In genomic region chr2:161586517-161587167, GRCh38 we compare ENCODE assay signal across 8 cellular contexts. TPM values are rescaled to one million over a fixed set of nuclear protein-coding genes. Genes with fewer than 3 reads are reported as not detected.
DNase-seq lines count a peak whose midpoint lies in the region; ATAC-seq, FAIRE-seq and TF ChIP-seq lines count a peak whose summit lies in the region.

No MANE protein-coding gene starts in this region.

- H4K20me1 ChIP-seq in keratinocyte (ENCODE audit: control insufficient read depth, extremely low read depth, insufficient read depth, low read length): no peaks in the 10 kb centered on the region

- H3K27me3 Mint-ChIP-seq in CD4-positive, CD25-positive, alpha-beta regulatory T cell: peaks cover 17% of the 10 kb centered on the region

- peaks cover 0 to 1% (median 0%) of the 10 kb centered on the region in 7 donors for H3K9me3 Mint-ChIP-seq in CD4-positive, CD25-positive, alpha-beta regulatory T cell

- no peaks in the 10 kb centered on the region for H3K79me2 ChIP-seq in keratinocyte (ENCODE audit: control insufficient read depth, insufficient read depth, low read length)

- FAIRE-seq in GM19239 (lab: Jason Lieb, UNC): peak; percentile 88
- peak; percentile 71 for FAIRE-seq in keratinocyte (lab: Jason Lieb, UNC)

- H3K4me2 ChIP-seq in keratinocyte (ENCODE audit: control insufficient read depth, extremely low read depth, insufficient read depth, low read depth, low read length): no peak overlapping the region

- no peak overlapping the region for H3K4me3 ChIP-seq in CD4-positive, CD25-positive, alpha-beta regulatory T cell (ENCODE audit: low read depth, low read length)
- H3K4me3 ChIP-seq in WERI-Rb-1 (ENCODE audit: low read depth, low read length) (no peak overlapping the region), keratinocyte (ENCODE audit: control insufficient read depth in 2 of 3, extremely low read depth in 1 of 3, insufficient read depth in 2 of 3, low read depth in 1 of 3, low read length in 3 of 3) (no peak overlapping the region)

- dilution Hi-C loops in keratinocyte (cut with MboI; ENCODE audit: extremely low pct_ligation_motif_present, low sequenced_read_pairs): no loop called here

- no peaks in the 10 kb centered on the region for H3K9me3 ChIP-seq in CD4-positive, CD25-positive, alpha-beta regulatory T cell (ENCODE audit: control insufficient read depth in 2 of 2, low read length in 2 of 2)
- H3K9me3 ChIP-seq in WERI-Rb-1 (ENCODE audit: severe bottlenecking): no peaks in the 10 kb centered on the region
- no peaks in the 10 kb centered on the region for H3K9me3 ChIP-seq in keratinocyte (ENCODE audit: control insufficient read depth, low read depth, low read length)

- no peaks in the 10 kb centered on the region for H3K4me1 Mint-ChIP-seq in CD4-positive, CD25-positive, alpha-beta regulatory T cell

- no peaks in the 10 kb centered on the region for H3K9me1 ChIP-seq in keratinocyte (ENCODE audit: control insufficient read depth, extremely low read depth, insufficient read depth, low read length)

- no peak overlapping the region for H3K27ac Mint-ChIP-seq in CD4-positive, CD25-positive, alpha-beta regulatory T cell

- H3K4me3 Mint-ChIP-seq in CD4-positive, CD25-positive, alpha-beta regulatory T cell: no peak overlapping the region

- H2AFZ ChIP-seq in keratinocyte (ENCODE audit: control insufficient read depth, low read length): no peak overlapping the region

- H3K27ac ChIP-seq in CD4-positive, CD25-positive, alpha-beta regulatory T cell (ENCODE audit: insufficient read depth, low read length, poor library complexity, severe bottlenecking): no peak overlapping the region
- H3K27ac ChIP-seq in WERI-Rb-1 (no peak overlapping the region), keratinocyte (ENCODE audit: control insufficient read depth, insufficient read depth, low read length) (no peak overlapping the region)

- TF ChIP-seq CTCF in WERI-Rb-1 (IDR thresholded peaks at IDR 0.05; ENCODE audit: low read depth, low read length): peak; percentile 31; the same call in 1 of the 2 replicates
- peak in 2 of 3 experiments; percentile 48 to 63 for TF ChIP-seq CTCF in keratinocyte (optimal IDR thresholded peaks at IDR 0.05 in 1 of 3, IDR thresholded peaks at IDR 0.05 in 1 of 3, conservative IDR thresholded peaks at IDR 0.05 in 1 of 3; ENCODE audit: extremely low read depth in 1 of 3, insufficient read depth in 2 of 3, low read length in 3 of 3)

- no peaks in the 10 kb centered on the region for H3K4me1 ChIP-seq in CD4-positive, CD25-positive, alpha-beta regulatory T cell (ENCODE audit: control insufficient read depth, insufficient read depth, low read length, poor library complexity, severe bottlenecking)
- no peaks in the 10 kb centered on the region for H3K4me1 ChIP-seq in keratinocyte (ENCODE audit: control insufficient read depth, extremely low read depth, insufficient read depth, low read length)

- ATAC-seq in CD4-positive, CD25-positive, alpha-beta regulatory T cell (ENCODE audit: low read depth in 2 of 2): no peak
- no peak for ATAC-seq in HG02571 (IDR thresholded peaks at IDR 0.05; ENCODE audit: unreplicated experiment)
- no peak for ATAC-seq in HG03439 (IDR thresholded peaks at IDR 0.05; ENCODE audit: unreplicated experiment)

- H3K9ac ChIP-seq in keratinocyte (ENCODE audit: control insufficient read depth, extremely low read depth, insufficient read depth, low read length): no peak overlapping the region

- no peaks in the 10 kb centered on the region for H3K27me3 ChIP-seq in CD4-positive, CD25-positive, alpha-beta regulatory T cell (ENCODE audit: control insufficient read depth, insufficient read depth, low read length)
- no peaks in the 10 kb centered on the region for H3K27me3 ChIP-seq in WERI-Rb-1 (ENCODE audit: insufficient read depth, low read depth, severe bottlenecking)
- H3K27me3 ChIP-seq in keratinocyte (ENCODE audit: control insufficient read depth, extremely low read depth, insufficient read depth, low read length): no peaks in the 10 kb centered on the region

- H3K36me3 Mint-ChIP-seq in CD4-positive, CD25-positive, alpha-beta regulatory T cell: no peaks in the 10 kb centered on the region

- no peaks in the 10 kb centered on the region for H3K36me3 ChIP-seq in CD4-positive, CD25-positive, alpha-beta regulatory T cell (ENCODE audit: control insufficient read depth, insufficient read depth, low read length)
- H3K36me3 ChIP-seq in WERI-Rb-1: no peaks in the 10 kb centered on the region
- H3K36me3 ChIP-seq in keratinocyte (ENCODE audit: control insufficient read depth in 2 of 2, extremely low read depth in 1 of 2, insufficient read depth in 2 of 2, low read length in 2 of 2): no peaks in the 10 kb centered on the region

- DNase-seq in CD4-positive, CD25-positive, alpha-beta regulatory T cell: peak in 2 of 3 donors; percentile 19 to 34
- DNase-seq in GM19239 (ENCODE audit: insufficient read length, low spot score) (no peak), M059J (ENCODE audit: low read depth) (peak; percentile 10), WERI-Rb-1 (no peak), keratinocyte (ENCODE audit: low read depth, low spot score) (no peak), mesenteric fat pad (ENCODE audit: low spot score) (no peak)

RNA-seq across cellular contexts. Expression of gene SLC4A10, which starts 37.6 kb away (rescaled TPM):
- total RNA-seq in CD4-positive, CD25-positive, alpha-beta regulatory T cell: not detected
- polyA plus RNA-seq in CD4-positive, CD25-positive, alpha-beta regulatory T cell: under 1 TPM in 3 of 4 donors, not detected in 1; 0.05 to 0.11 (median 0.08) TPM
- 0.02 TPM in 1 of 2 replicates, not detected in the other for total RNA-seq in M059J (2014; rRNA removed; shearing (Covaris generic))
- polyA plus RNA-seq in keratinocyte: not detected in 3 replicates
- not detected for polyA plus RNA-seq in keratinocyte (2011; ENCODE audit: low read depth)
- polyA plus RNA-seq in keratinocyte (2011; cell fraction: cytosol; rRNA removed): not detected in 2 replicates
- polyA plus RNA-seq in keratinocyte (2011; cell fraction: nucleus; rRNA removed): not detected in 2 replicates
- polyA plus RNA-seq in keratinocyte (2012; ENCODE audit: low replicate concordance): not detected in 2 replicates
- polyA minus RNA-seq in keratinocyte: not detected in 3 replicates
- not detected for polyA minus RNA-seq in keratinocyte (2011; cell fraction: cytosol; rRNA and poly(A)+ RNA removed)
- polyA minus RNA-seq in keratinocyte (2011; cell fraction: nucleus; rRNA and poly(A)+ RNA removed): not detected in 2 replicates
- total RNA-seq in mesenteric fat pad: not detected

Comparison
In these comparisons a context has a peak if more than half of its experiments do, and no peak if none do; other contexts are left out.
1. DNase-seq: peak in CD4-positive, CD25-positive, alpha-beta regulatory T cell (2 of 3) and M059J (single experiment); none in GM19239 (single experiment), WERI-Rb-1 (single experiment), keratinocyte (single experiment) and mesenteric fat pad (single experiment).